ENCODE assay signal across 19 cellular contexts in the genomic region with DNA sequence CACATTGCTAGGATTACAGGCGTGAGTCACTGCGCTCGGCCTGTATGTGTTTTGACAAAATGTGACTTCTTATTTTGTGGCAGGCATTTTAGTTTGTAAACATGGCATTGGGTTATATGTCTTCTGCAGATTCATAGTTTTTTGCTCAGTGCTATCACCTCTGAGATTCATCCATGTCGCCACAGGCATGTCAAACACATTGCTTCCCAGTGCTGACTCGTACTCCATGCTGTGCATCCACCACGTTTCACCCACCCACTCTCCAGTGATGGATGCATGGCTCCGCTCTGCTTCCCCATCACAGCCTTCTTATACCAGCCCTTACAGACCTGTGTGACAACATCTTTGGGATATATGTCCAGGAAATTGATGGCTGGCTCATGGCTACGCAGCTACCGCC.
"Had no signal": no experiment of that assay in that cellular context is flagged by ENCODE, and none has a peak within 500 bp of the region (broad histone marks: within the 10 kb centered on the region; RNA-seq: fewer than 3 reads in every experiment).

No MANE protein-coding gene starts in this region.

- DNase-seq: activated CD4-positive, alpha-beta T cell treated with anti-CD3 and anti-CD28 coated beads, Interleukin-2, amount 10 ng/mL, durations not matched to agents 24 days and 14 days; activated CD8-positive, alpha-beta memory T cell treated with anti-CD3 and anti-CD28 coated beads, Interleukin-2, amount 50 U/mL, for 4 hours; activated effector memory CD4-positive, alpha-beta T cell treated with Interleukin-2 at 50 U/mL for 16 hours; activated naive CD4-positive, alpha-beta T cell treated with anti-CD3 and anti-CD28 coated beads, Interleukin-2, amount 50 U/mL, for 16 hours; activated T-cell treated with anti-CD3 and anti-CD28 coated beads, Interleukin-2, amount 50 U/mL, for 48 hours; effector memory CD8-positive, alpha-beta T cell; hypothalamus; occipital lobe; stimulated activated CD4-positive, alpha-beta T cell treated with anti-CD3 and anti-CD28 coated beads, Interleukin-2, amount 100 ng/mL, for 24 hours; stimulated activated naive CD4-positive, alpha-beta T cell treated with Interleukin-2 at 50 U/mL for 16 hours; T-helper 1 cell; T-helper 9 cell; transverse colon had no signal

- H3K4me1 ChIP-seq: transverse colon, vagina had no signal

- H3K9me3 ChIP-seq: transverse colon, vagina had no signal

- H3K27me3 ChIP-seq: cardiac muscle cell, transverse colon, vagina had no signal

- H3K4me3 ChIP-seq: cardiac muscle cell, lung, transverse colon, vagina had no signal

- H3K27ac ChIP-seq: cardiac muscle cell, transverse colon, vagina had no signal

- H3K36me3 ChIP-seq: cardiac muscle cell, transverse colon, vagina had no signal

- FAIRE-seq: astrocyte, frontal cortex, keratinocyte had no signal
